20 cellular contexts compared by ENCODE assay signal in genomic region chr2:201907128-201907886, GRCh38.
DNase-seq lines count a peak whose midpoint lies in the region; ATAC-seq and TF ChIP-seq lines count a peak whose summit lies in the region.
"Had no signal": no experiment of that assay in that cellular context is flagged by ENCODE, and none has a peak within 500 bp of the region (broad histone marks: within the 10 kb centered on the region; RNA-seq: fewer than 3 reads in every experiment).

No MANE protein-coding gene starts in this region.

- H3K4me3 ChIP-seq in BE2C (ENCODE audit: low read depth, low read length), result no peak overlapping the region
- no peak overlapping the region for H3K4me3 ChIP-seq in HUES48 (ENCODE audit: low read depth, low read length)
- H3K4me3 ChIP-seq: mucosa of descending colon, sigmoid colon had no signal

- H3K9me3 ChIP-seq in BE2C (no peaks in the 10 kb centered on the region), HUES48 (ENCODE audit: control insufficient read depth, insufficient read depth, low read length) (no peaks in the 10 kb centered on the region)
- H3K9me3 ChIP-seq: mucosa of descending colon, sigmoid colon had no signal

- H3K36me3 ChIP-seq in BE2C (no peaks in the 10 kb centered on the region), HUES48 (ENCODE audit: control insufficient read depth, insufficient read depth, low read length) (no peaks in the 10 kb centered on the region)
- H3K36me3 ChIP-seq: sigmoid colon had no signal

- DNase-seq in BE2C, result peak; percentile 18
- DNase-seq in astrocyte of the hippocampus (ENCODE audit: low read depth, low spot score), result peak; percentile 77
- peak; percentile 37 for DNase-seq in left ventricle myocardium superior
- no peak for DNase-seq in mesenteric fat pad (ENCODE audit: low spot score)
- no peak for DNase-seq in left lobe of liver (ENCODE audit: low spot score)
- DNase-seq in foreskin keratinocyte, result no peak
- DNase-seq in iPS-NIHi11 (ENCODE audit: low spot score), result no peak
- DNase-seq: ACHN; CD4-positive, CD25-positive, alpha-beta regulatory T cell; effector CD4-positive, alpha-beta T cell; hypothalamus; kidney; mucosa of descending colon; NCI-H2029; NCI-H510A treated with DMSO at 0.1 percent for 48 hours; nucleus accumbens; sigmoid colon; stimulated activated CD4-positive, alpha-beta T cell treated with anti-CD3 and anti-CD28 coated beads, Interleukin-1b, Interleukin-23, amount 100 ng/mL, for 48 hours had no signal

- ATAC-seq in left ventricle myocardium superior (peak; percentile 91), left lobe of liver (no peak), foreskin keratinocyte (no peak)
- ATAC-seq: activated CD4-positive, CD25-positive, alpha-beta regulatory T cell treated with anti-CD3 and anti-CD28 coated beads, Interleukin-2, amount 50 U/mL, for 24 hours; mucosa of descending colon had no signal

- intact Hi-C loops in left ventricle myocardium superior (cut with micrococcal nuclease), result no loop called here

- H3K27me3 ChIP-seq in BE2C (no peaks in the 10 kb centered on the region), HUES48 (ENCODE audit: control insufficient read depth, insufficient read depth, low read length) (no peaks in the 10 kb centered on the region), foreskin keratinocyte (peaks cover 13% of the 10 kb centered on the region)
- H3K27me3 ChIP-seq: sigmoid colon had no signal

- peak overlapping the region; percentile 65 for H3K27ac ChIP-seq in HUES48 (ENCODE audit: low read depth, low read length)
- H3K27ac ChIP-seq in foreskin keratinocyte, result no peak overlapping the region
- H3K27ac ChIP-seq: sigmoid colon had no signal

- TF ChIP-seq CTCF in BE2C (IDR thresholded peaks at IDR 0.05; ENCODE audit: low read depth, low read length), result no peak
- TF ChIP-seq CTCF in foreskin keratinocyte (conservative IDR thresholded peaks at IDR 0.05), result no peak

- H3K9ac ChIP-seq in HUES48 (ENCODE audit: low read depth, low read length), result no peak overlapping the region

- H3K4me1 ChIP-seq in BE2C, result peaks cover 6% of the 10 kb centered on the region
- peaks cover 50% of the 10 kb centered on the region for H3K4me1 ChIP-seq in HUES48 (ENCODE audit: control insufficient read depth, insufficient read depth, low read length)
- H3K4me1 ChIP-seq in foreskin keratinocyte, result no peaks in the 10 kb centered on the region

Comparison
In these comparisons a context has a peak if more than half of its experiments do, and no peak if none do; other contexts are left out.
1. DNase-seq: peak in BE2C (single experiment), astrocyte of the hippocampus (single experiment) and left ventricle myocardium superior (single experiment); none in mesenteric fat pad (single experiment), left lobe of liver (single experiment), foreskin keratinocyte (0 of 2) and iPS-NIHi11 (single experiment).